ENCODE assay signal across 8 cellular contexts in genomic region chr2:172427990-172428840, GRCh38. TPM values are rescaled to one million over a fixed set of nuclear protein-coding genes. Genes with fewer than 3 reads are reported as not detected.
DNase-seq lines count a peak whose midpoint lies in the region; ATAC-seq, FAIRE-seq and TF ChIP-seq lines count a peak whose summit lies in the region.

No MANE protein-coding gene starts in this region.

- peak overlapping the region; percentile 65 to 97 (median 90) for H3K4me3 ChIP-seq in HepG2 (replicated peaks in 1 of 3; ENCODE audit: insufficient read depth in 1 of 3, low read depth in 2 of 3, low read length in 3 of 3)

- ATAC-seq in HepG2 (peak; percentile 77), GM18870 (IDR thresholded peaks at IDR 0.05; ENCODE audit: unreplicated experiment) (no peak)

- H3K9me3 ChIP-seq in KOPT-K1 (ENCODE audit: insufficient read depth, low read length, poor library complexity, severe bottlenecking) (no peaks in the 10 kb centered on the region), HepG2 (ENCODE audit: low read length) (no peaks in the 10 kb centered on the region)

- TF ChIP-seq EP300 in HepG2 (IDR thresholded peaks at IDR 0.05; ENCODE audit: low read depth in 2 of 2, low read length in 2 of 2): peak; percentile 17 to 37; a peak in 1 of 4 replicates
- no peak for TF ChIP-seq EP300 in HepG2 (CRISPR knock-in tag; IDR thresholded peaks at IDR 0.05; ENCODE audit: borderline replicate concordance)

- peaks cover 47% of the 10 kb centered on the region for H3K4me1 ChIP-seq in HepG2 (ENCODE audit: insufficient read depth, low read length)

- no peak for FAIRE-seq in HepG2 (lab: Jason Lieb, UNC)

- 2% methylated on average over 35 of the region's 63 CpGs for WGBS in HepG2 (ENCODE audit: low lambda C conversion rate)

- no peak for TF ChIP-seq RAD21 in HepG2 (CRISPR knock-in tag; IDR thresholded peaks at IDR 0.05)

- intact Hi-C loops in HepG2 (cut with micrococcal nuclease; ENCODE audit: unreplicated experiment): loop anchor here (1.0 to 5.0 kb wide), 5 partner anchors 15 to 129 kb away; partner anchors contain the start of gene PDK1

- DNase-seq in D341Med (ENCODE audit: low spot score) (peak; percentile 63), HepG2 (ENCODE audit: low spot score) (peak; percentile 74), occipital lobe (lab: John Stamatoyannopoulos, UW) (no peak)
- DNase-seq in activated CD4-positive, alpha-beta T cell treated with anti-CD3 and anti-CD28 coated beads for 1 hour: peak; percentile 50
- DNase-seq in stimulated activated CD8-positive, alpha-beta memory T cell treated with anti-CD3 and anti-CD28 coated beads, Interleukin-12 subunit alpha, Interleukin-12 subunit beta, amount 100 ng/mL, for 1 hour (ENCODE audit: low read depth): peak; percentile 27

- in situ Hi-C loops in HepG2 (cut with HindIII; ENCODE audit: extremely low pct_ligation_motif_present, low pct_unique_long_range_greater_than_20kb): loop anchor here (5.0 kb wide), 1 partner anchor 34 kb away; no protein-coding TSS in a partner anchor

- peak overlapping the region; percentile 88 for H3K9ac ChIP-seq in HepG2 (ENCODE audit: insufficient read depth, low read depth, low read length)

- CTCF ChIA-PET in HepG2 (lab: Yijun Ruan, JAX; ENCODE audit: low intra/inter-chr PET ratio, low total read pairs): interaction anchor here (0.7 to 3.0 kb wide), 3 partner anchors 31 to 37 kb away, joined by 3 to 17 read pairs (median 12); no protein-coding TSS in a partner anchor

- no TSS peak for BruUV-seq in HepG2 (replicated peaks; lab: Mats Ljungman, UMichigan)

- POLR2A ChIA-PET in HepG2 (lab: Yijun Ruan, JAX): interaction anchor here (0.7 to 5.2 kb wide), 11 partner anchors 12 to 182 kb away, joined by 3 to 88 read pairs (median 3); no protein-coding TSS in a partner anchor

- H3K4me2 ChIP-seq in HepG2 (ENCODE audit: low read depth, low read length): peak overlapping the region; percentile 81

- H3K36me3 ChIP-seq in KOPT-K1 (ENCODE audit: insufficient read depth, low read length) (no peaks in the 10 kb centered on the region), HepG2 (replicated peaks in 1 of 2; ENCODE audit: control insufficient read depth in 1 of 2, insufficient read depth in 2 of 2, low read length in 2 of 2) (no peaks in the 10 kb centered on the region)

- peak; percentile 54 for TF ChIP-seq CTCF in HepG2 (CRISPR knock-in tag; IDR thresholded peaks at IDR 0.05)

- H2AFZ ChIP-seq in HepG2 (ENCODE audit: low read length): no peak overlapping the region

- H3K79me2 ChIP-seq in HepG2 (ENCODE audit: insufficient read depth, low read length): peaks cover 48% of the 10 kb centered on the region

- TF ChIP-seq POLR2A in HepG2 (IDR thresholded peaks at IDR 0.05; ENCODE audit: insufficient read depth in 1 of 2, low read depth in 2 of 2, low read length in 2 of 2): no peak

- peak overlapping the region; percentile 54 for H3K27ac ChIP-seq in KOPT-K1 (ENCODE audit: low read depth, low read length, poor library complexity, severe bottlenecking)
- H3K27ac ChIP-seq in cingulate gyrus (ENCODE audit: low read depth, low read length): peak overlapping the region; percentile 29
- H3K27ac ChIP-seq in HepG2 (ENCODE audit: extremely low read length, insufficient read depth, low read length): peak overlapping the region; percentile 86

- peaks cover 1 to 5% of the 10 kb centered on the region in 2 experiments; a peak in 2 of 5 replicates for H3K27me3 ChIP-seq in HepG2 (ENCODE audit: control insufficient read depth in 1 of 2, insufficient read depth in 2 of 2, low read length in 2 of 2)

- peaks cover 8% of the 10 kb centered on the region for H4K20me1 ChIP-seq in HepG2 (ENCODE audit: insufficient read depth, low read length)

TF ChIP-seq in HepG2, 621 proteins besides CTCF, POLR2A, EP300 and RAD21 (continues in another document):
- TF ChIP-seq KDM1A (CRISPR knock-in tag; IDR thresholded peaks at IDR 0.05): no peak
- TF ChIP-seq BORCS8-MEF2B (CRISPR knock-in tag; IDR thresholded peaks at IDR 0.05): peak; percentile 50; the same call in 1 of the 2 replicates
- 0 out of 2 replicates have a peak, but pooled peaks have one; percentile 45 for TF ChIP-seq ZNF792 (CRISPR knock-in tag; IDR thresholded peaks at IDR 0.05)
- no peak for TF ChIP-seq RFX5 (IDR thresholded peaks at IDR 0.05; ENCODE audit: low read depth, low read length)
- TF ChIP-seq ZNF20 (CRISPR knock-in tag; IDR thresholded peaks at IDR 0.05): no peak
- TF ChIP-seq E2F2 (CRISPR knock-in tag; IDR thresholded peaks at IDR 0.05; ENCODE audit: borderline replicate concordance): no peak
- TF ChIP-seq KLF12 (CRISPR knock-in tag; IDR thresholded peaks at IDR 0.05; ENCODE audit: borderline replicate concordance): no peak
- TF ChIP-seq FOSL1 (CRISPR knock-in tag; IDR thresholded peaks at IDR 0.05; ENCODE audit: borderline replicate concordance): no peak
- TF ChIP-seq TCF7 (IDR thresholded peaks at IDR 0.05; ENCODE audit: low read depth): no peak
- TF ChIP-seq ZNF224 (CRISPR knock-in tag; IDR thresholded peaks at IDR 0.05): 0 out of 2 replicates have a peak, but pooled peaks have one; percentile 43
- TF ChIP-seq SP4 (CRISPR knock-in tag; IDR thresholded peaks at IDR 0.05): peak; percentile 41; the same call in 1 of the 2 replicates
- no peak for TF ChIP-seq ZNF780A (CRISPR knock-in tag; IDR thresholded peaks at IDR 0.05)
- TF ChIP-seq, protein P1, sequence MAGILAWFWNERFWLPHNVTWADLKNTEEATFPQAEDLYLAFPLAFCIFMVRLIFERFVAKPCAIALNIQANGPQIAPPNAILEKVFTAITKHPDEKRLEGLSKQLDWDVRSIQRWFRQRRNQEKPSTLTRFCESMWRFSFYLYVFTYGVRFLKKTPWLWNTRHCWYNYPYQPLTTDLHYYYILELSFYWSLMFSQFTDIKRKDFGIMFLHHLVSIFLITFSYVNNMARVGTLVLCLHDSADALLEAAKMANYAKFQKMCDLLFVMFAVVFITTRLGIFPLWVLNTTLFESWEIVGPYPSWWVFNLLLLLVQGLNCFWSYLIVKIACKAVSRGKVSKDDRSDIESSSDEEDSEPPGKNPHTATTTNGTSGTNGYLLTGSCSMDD (CRISPR knock-in tag; IDR thresholded peaks at IDR 0.05): no peak
- peak; percentile 33; the same call in 1 of the 2 replicates for TF ChIP-seq MEF2D (CRISPR knock-in tag; IDR thresholded peaks at IDR 0.05)
- TF ChIP-seq SMAD9 (CRISPR knock-in tag; IDR thresholded peaks at IDR 0.05): no peak
- TF ChIP-seq, protein P2, sequence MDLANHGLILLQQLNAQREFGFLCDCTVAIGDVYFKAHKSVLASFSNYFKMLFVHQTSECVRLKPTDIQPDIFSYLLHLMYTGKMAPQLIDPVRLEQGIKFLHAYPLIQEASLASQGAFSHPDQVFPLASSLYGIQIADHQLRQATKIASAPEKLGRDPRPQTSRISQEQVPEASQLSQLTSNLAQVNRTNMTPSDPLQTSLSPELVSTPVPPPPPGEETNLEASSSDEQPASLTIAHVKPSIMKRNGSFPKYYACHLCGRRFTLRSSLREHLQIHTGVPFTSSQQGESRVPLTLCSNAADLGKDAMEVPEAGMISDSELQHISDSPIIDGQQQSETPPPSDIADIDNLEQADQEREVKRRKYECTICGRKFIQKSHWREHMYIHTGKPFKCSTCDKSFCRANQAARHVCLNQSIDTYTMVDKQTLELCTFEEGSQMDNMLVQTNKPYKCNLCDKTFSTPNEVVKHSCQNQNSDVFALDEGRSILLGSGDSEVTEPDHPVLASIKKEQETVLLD (CRISPR knock-in tag; IDR thresholded peaks at IDR 0.05; ENCODE audit: low read depth): no peak
- TF ChIP-seq ESRRA (CRISPR knock-in tag; IDR thresholded peaks at IDR 0.05; ENCODE audit: low read depth): no peak

RNA-seq across cellular contexts. Expression of gene ITGA6, which starts 0.8 kb away (rescaled TPM):
- total RNA-seq in HepG2 (2016; rRNA removed; fragmentation: Illumina TruSeq; extraction: Trizol) (49.6 and 92.5 TPM in 2 replicates), occipital lobe (32.6 TPM)
- total RNA-seq in HepG2 (2016; cell fraction: cytosol; rRNA removed; fragmentation: Illumina TruSeq; extraction: Trizol; ENCODE audit: low read depth): 4.0 and 7.3 TPM in 2 replicates
- total RNA-seq in HepG2 (2016; cell fraction: insoluble cytoplasmic fraction; rRNA removed; fragmentation: Illumina TruSeq; extraction: Trizol): 46.0 and 93.0 TPM in 2 replicates
- 20.1 and 25.4 TPM in 2 replicates for total RNA-seq in HepG2 (2016; cell fraction: membrane; rRNA removed; fragmentation: Illumina TruSeq; extraction: Trizol)
- 132 and 146 TPM in 2 replicates for total RNA-seq in HepG2 (2016; cell fraction: nucleus; rRNA removed; fragmentation: Illumina TruSeq; extraction: Trizol)
- polyA plus RNA-seq in HepG2 (2011; rRNA removed): 21.6 and 24.0 TPM in 2 replicates
- 12.2 and 19.7 TPM in 2 replicates for polyA plus RNA-seq in HepG2 (2011; cell fraction: cytosol; rRNA removed)
- polyA plus RNA-seq in HepG2 (2011; cell fraction: nucleus; rRNA removed): 24.5 and 30.3 TPM in 2 replicates
- 55.3 and 56.2 TPM in 2 replicates for polyA plus RNA-seq in HepG2 (2012)
- polyA plus RNA-seq in HepG2 (2016; cell fraction: cytosol; fragmentation: Illumina TruSeq; extraction: Trizol; ENCODE audit: low read depth): 2.1 TPM in 2 replicates
- polyA plus RNA-seq in HepG2 (2016; cell fraction: insoluble cytoplasmic fraction; fragmentation: Illumina TruSeq; extraction: Trizol; ENCODE audit: low read depth): 27.1 and 28.5 TPM in 2 replicates
- polyA plus RNA-seq in HepG2 (2016; cell fraction: membrane; fragmentation: Illumina TruSeq; extraction: Trizol; ENCODE audit: low read depth): 5.3 and 7.3 TPM in 2 replicates
- polyA plus RNA-seq in HepG2 (2016; cell fraction: nucleus; fragmentation: Illumina TruSeq; extraction: Trizol; ENCODE audit: insufficient read depth, low read depth): 118 and 128 TPM in 2 replicates
- 8.5 and 31.2 TPM in 2 replicates for polyA minus RNA-seq in HepG2 (2011; rRNA and poly(A)+ RNA removed; ENCODE audit: low replicate concordance)
- 32.7 and 35.0 TPM in 2 replicates for polyA minus RNA-seq in HepG2 (2011; cell fraction: cytosol; rRNA and poly(A)+ RNA removed)
- 106 and 110 TPM in 2 replicates for polyA minus RNA-seq in HepG2 (2011; cell fraction: nucleus; rRNA and poly(A)+ RNA removed)

Comparison
In these comparisons a context has a peak if more than half of its experiments do, and no peak if none do; other contexts are left out.
1. H3K27ac ChIP-seq: peak in every context shown above with its lines; median percentile 86 in HepG2; 54 in KOPT-K1; 29 in cingulate gyrus.